In the genomic region with DNA sequence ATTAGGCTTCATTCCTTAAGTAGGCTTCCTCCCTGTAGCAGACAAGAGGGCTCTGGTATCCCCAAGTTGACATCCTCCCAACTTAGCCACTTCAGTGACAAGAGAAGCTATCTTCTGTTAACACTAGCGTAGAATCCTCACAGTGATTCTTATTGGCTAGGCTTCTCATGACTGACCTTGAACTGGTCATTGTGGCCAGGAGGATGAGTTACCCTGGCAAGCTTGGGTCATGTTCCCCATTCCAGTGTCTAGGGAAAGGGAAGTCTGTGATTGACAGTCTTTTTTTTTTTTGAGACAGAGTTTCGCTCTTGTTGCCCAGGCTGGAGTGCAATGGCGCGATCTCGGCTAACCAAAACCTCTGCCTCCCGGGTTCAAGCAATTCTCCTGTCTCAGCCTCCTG, we compare ENCODE assay signal across 17 cellular contexts.
"Had no signal": no experiment of that assay in that cellular context is flagged by ENCODE, and none has a peak within 500 bp of the region (broad histone marks: within the 10 kb centered on the region; RNA-seq: fewer than 3 reads in every experiment).

No MANE protein-coding gene starts in this region.

- ATAC-seq: left colon; mucosa of descending colon; naive thymus-derived CD8-positive, alpha-beta T cell; sciatic nerve; stimulated activated naive B cell treated with anti-CD40 and anti-IgM and Interleukin-4, amounts not matched to agents 10 μg/mL and 1 μg/mL and 100 μg/mL, for 72 hours; stimulated activated naive CD8-positive, alpha-beta T cell treated with anti-CD3 and anti-CD28 coated beads, Interleukin-15, amount 100 ng/mL, for 72 hours had no signal

- H3K27ac ChIP-seq: neutrophil, skin epidermis, testis, transverse colon had no signal

- DNase-seq: cerebellar nuclear complex; effector CD4-positive, alpha-beta T cell; endodermal cell; glutamatergic neuron; kidney; left colon; mucosa of descending colon; naive thymus-derived CD8-positive, alpha-beta T cell; stimulated activated CD4-positive, alpha-beta T cell treated with anti-CD3 and anti-CD28 coated beads, Interleukin-2, amount 100 ng/mL, for 24 hours; stimulated activated CD4-positive, alpha-beta T cell treated with anti-CD3 and anti-CD28 coated beads, Interleukin-4, amount 100 ng/mL, for 4 hours; stimulated activated naive B cell treated with anti-CD40 and anti-IgM and Interleukin-4, amounts not matched to agents 10 μg/mL and 1 μg/mL and 100 μg/mL, for 72 hours; stimulated activated naive CD8-positive, alpha-beta T cell treated with anti-CD3 and anti-CD28 coated beads, Interleukin-15, amount 100 ng/mL, for 72 hours; testis; transverse colon had no signal

- H3K27me3 ChIP-seq: neutrophil, testis, transverse colon had no signal

- H3K9me3 ChIP-seq: mucosa of descending colon, neutrophil, testis, transverse colon had no signal

- H3K4me3 ChIP-seq: mucosa of descending colon, skin epidermis, testis, transverse colon had no signal
